In genomic region chr14:60315591-60315990, GRCh38 we compare ENCODE assay signal across 1 cellular context.
TF ChIP-seq lines count a peak whose summit lies in the region.

No MANE protein-coding gene starts in this region.

TF ChIP-seq in H1, 55 proteins besides CTCF, POLR2A, EP300 and RAD21 (continued from another document):
- TF ChIP-seq CHD7 (IDR thresholded peaks at IDR 0.05; ENCODE audit: insufficient replicate concordance, low read length) (no peak), RNF2 (IDR thresholded peaks at IDR 0.05; ENCODE audit: borderline replicate concordance, low read depth, low read length, missing control alignments, poor library complexity, severe bottlenecking) (no peak), CBX5 (IDR thresholded peaks at IDR 0.05; ENCODE audit: low read depth, low read length) (no peak), HDAC6 (IDR thresholded peaks at IDR 0.05; ENCODE audit: low read depth, low read length) (no peak), TCF12 (IDR thresholded peaks at IDR 0.05; ENCODE audit: low read depth, low read length) (no peak), CEBPB (IDR thresholded peaks at IDR 0.05; ENCODE audit: low read depth, low read length) (no peak), POU5F1 (IDR thresholded peaks at IDR 0.05; ENCODE audit: low read depth, low read length) (no peak), JUN (IDR thresholded peaks at IDR 0.05; ENCODE audit: low read depth, low read length) (no peak), KDM4A (IDR thresholded peaks at IDR 0.05; ENCODE audit: low read depth, low read length, severe bottlenecking) (no peak), USF2 (IDR thresholded peaks at IDR 0.05; ENCODE audit: low read length) (no peak), ATF3 (IDR thresholded peaks at IDR 0.05; ENCODE audit: insufficient read depth, low read depth, low read length) (no peak), CREB1 (IDR thresholded peaks at IDR 0.05) (no peak), SP2 (IDR thresholded peaks at IDR 0.05; ENCODE audit: low read length) (no peak), MAX (IDR thresholded peaks at IDR 0.05) (no peak)
